Comparison of ENCODE assay signal across 10 cellular contexts in genomic region chr12:94689002-94689645, GRCh38. TPM values are rescaled to one million over a fixed set of nuclear protein-coding genes. Genes with fewer than 3 reads are reported as not detected.
DNase-seq lines count a peak whose midpoint lies in the region; ATAC-seq, FAIRE-seq and TF ChIP-seq lines count a peak whose summit lies in the region.
"Had no signal": no experiment of that assay in that cellular context is flagged by ENCODE, and none has a peak within 500 bp of the region (broad histone marks: within the 10 kb centered on the region; RNA-seq: fewer than 3 reads in every experiment).

No MANE protein-coding gene starts in this region.

- POLR2A ChIA-PET in GM10248 (lab: Yijun Ruan, JAX): no interaction called here
- POLR2A ChIA-PET in CD8-positive, alpha-beta memory T cell (lab: Charles Lee): no interaction called here

- H3K9me3 ChIP-seq in osteoblast (ENCODE audit: low read depth, low read length): no peaks in the 10 kb centered on the region
- H3K9me3 ChIP-seq in CD8-positive, alpha-beta memory T cell (ENCODE audit: low read length): no peaks in the 10 kb centered on the region

- no peaks in the 10 kb centered on the region for H4K20me1 ChIP-seq in osteoblast (ENCODE audit: insufficient read depth, low read length)

- peaks cover 9% of the 10 kb centered on the region for H3K4me1 ChIP-seq in osteoblast (ENCODE audit: insufficient read depth, low read length)
- no peaks in the 10 kb centered on the region for H3K4me1 ChIP-seq in CD8-positive, alpha-beta memory T cell (ENCODE audit: insufficient read depth, low read length)

- H3K36me3 Mint-ChIP-seq in CD8-positive, alpha-beta memory T cell: no peaks in the 10 kb centered on the region
- H3K36me3 Mint-ChIP-seq: CD8-positive, alpha-beta T cell had no signal

- peak overlapping the region; percentile 50 for H3K4me3 ChIP-seq in coronary artery
- no peak overlapping the region for H3K4me3 ChIP-seq in osteoblast (ENCODE audit: insufficient read depth, low read length)
- no peak overlapping the region for H3K4me3 ChIP-seq in CD8-positive, alpha-beta memory T cell (ENCODE audit: low read length)

- H3K4me1 Mint-ChIP-seq in CD8-positive, alpha-beta memory T cell: peaks cover 3 to 9% (median 5%) of the 10 kb centered on the region in 3 donors

- H3K4me2 ChIP-seq in osteoblast (ENCODE audit: insufficient read depth, low read length): peak overlapping the region; percentile 41

- CTCF ChIA-PET in GM10248 (lab: Yijun Ruan, JAX): interaction anchor here (0.8 to 1.6 kb wide), 7 partner anchors 9 to 85 kb away, joined by 3 to 5 read pairs (median 3); no protein-coding TSS in a partner anchor
- CTCF ChIA-PET in CD8-positive, alpha-beta memory T cell (lab: Charles Lee): no interaction called here

- peaks cover 8% of the 10 kb centered on the region for H3K27me3 ChIP-seq in osteoblast (ENCODE audit: insufficient read depth, low read length)
- peaks cover 4% of the 10 kb centered on the region for H3K27me3 ChIP-seq in CD8-positive, alpha-beta memory T cell (ENCODE audit: insufficient read depth, low read length, poor library complexity, severe bottlenecking)

- no peak overlapping the region for H3K4me3 Mint-ChIP-seq in CD8-positive, alpha-beta memory T cell
- H3K4me3 Mint-ChIP-seq: CD8-positive, alpha-beta T cell had no signal

- FAIRE-seq in frontal cortex (lab: Jason Lieb, UNC): no peak

- H3K27ac ChIP-seq in coronary artery (peak overlapping the region; percentile 23 to 33), osteoblast (ENCODE audit: low read depth, low read length) (no peak overlapping the region)
- H3K27ac ChIP-seq in CD8-positive, alpha-beta memory T cell (ENCODE audit: low read depth, low read length): no peak overlapping the region

- DNase-seq in GM10248 (ENCODE audit: extremely low spot score) (peak; percentile 29), coronary artery (ENCODE audit: low spot score) (no peak), osteoblast (ENCODE audit: insufficient read length, low spot score, missing footprints) (no peak), ecto neural progenitor cell (ENCODE audit: low spot score) (no peak), frontal cortex (ENCODE audit: low spot score in 2 of 2) (no peak), T-helper 9 cell (no peak)
- no peak for DNase-seq in CD8-positive, alpha-beta memory T cell
- DNase-seq: CD8-positive, alpha-beta T cell; erythroblast had no signal

- H3K9me3 Mint-ChIP-seq in CD8-positive, alpha-beta memory T cell: no peaks in the 10 kb centered on the region
- H3K9me3 Mint-ChIP-seq: CD8-positive, alpha-beta T cell had no signal

- no peak overlapping the region for H2AFZ ChIP-seq in osteoblast (ENCODE audit: low read length)

- TF ChIP-seq CTCF in GM10248 (IDR thresholded peaks at IDR 0.05; ENCODE audit: control extremely low read depth, extremely low read depth, low read depth, missing control alignments): no peak
- no peak for TF ChIP-seq CTCF in coronary artery (IDR thresholded peaks at IDR 0.05)
- TF ChIP-seq CTCF in osteoblast (IDR thresholded peaks at IDR 0.05; ENCODE audit: extremely low read depth, low read depth, low read length): no peak

- no peak overlapping the region for H3K27ac Mint-ChIP-seq in CD8-positive, alpha-beta memory T cell
- H3K27ac Mint-ChIP-seq: CD8-positive, alpha-beta T cell had no signal

- H3K79me2 ChIP-seq in osteoblast (ENCODE audit: insufficient read depth, low read length): no peaks in the 10 kb centered on the region

- no peaks in the 10 kb centered on the region for H3K36me3 ChIP-seq in osteoblast (ENCODE audit: insufficient read depth, low read length)
- H3K36me3 ChIP-seq in CD8-positive, alpha-beta memory T cell (ENCODE audit: insufficient read depth, low read length): no peaks in the 10 kb centered on the region

- peaks cover 3 to 10% of the 10 kb centered on the region in 2 donors for H3K27me3 Mint-ChIP-seq in CD8-positive, alpha-beta memory T cell

- ATAC-seq in HG03432 (IDR thresholded peaks at IDR 0.05; ENCODE audit: unreplicated experiment): peak; percentile 76
- ATAC-seq: CD8-positive, alpha-beta T cell had no signal

RNA-seq across cellular contexts. Expression of gene TMCC3, which starts 38.8 kb away (rescaled TPM):
- under 0.01 and 0.36 TPM in 2 replicates for total RNA-seq in osteoblast
- total RNA-seq in frontal cortex: 9.0 TPM
- under 1 TPM; 0.18 TPM for total RNA-seq in CD8-positive, alpha-beta memory T cell
- 0.41 TPM for polyA plus RNA-seq in CD8-positive, alpha-beta memory T cell

Comparison
In these comparisons a context has a peak if more than half of its experiments do, and no peak if none do; other contexts are left out.
1. H3K27ac ChIP-seq: peak in coronary artery (2 of 2); none in osteoblast (single experiment) and CD8-positive, alpha-beta memory T cell (single experiment).